In genomic region chr14:90624228-90624627, GRCh38 we compare ENCODE assay signal across 13 cellular contexts.
A peak's percentile ranks its signal among the peaks of the same experiment; 100 is the strongest.
DNase-seq lines count a peak whose midpoint lies in the region; ATAC-seq, FAIRE-seq and TF ChIP-seq lines count a peak whose summit lies in the region.
"Had no signal": no experiment of that assay in that cellular context is flagged by ENCODE, and none has a peak within 500 bp of the region (broad histone marks: within the 10 kb centered on the region; RNA-seq: fewer than 3 reads in every experiment).

No MANE protein-coding gene starts in this region.

- H3K27ac ChIP-seq in left lung: peak overlapping the region; percentile 46 to 50

- H3K9me3 Mint-ChIP-seq in activated T-cell treated with anti-CD3 and anti-CD28 coated beads, Interleukin-2, amount 50 U/mL, for 24 hours: no peaks in the 10 kb centered on the region
- H3K9me3 Mint-ChIP-seq: natural killer cell treated with Interleukin-12 subunit alpha and Interleukin-12 subunit beta and Interleukin-15 and Interleukin-18, amount 100 ng/mL, for 72 hours had no signal

- H3K9me3 ChIP-seq in left lung: no peaks in the 10 kb centered on the region

- H3K4me3 Mint-ChIP-seq in activated T-cell treated with anti-CD3 and anti-CD28 coated beads, Interleukin-2, amount 50 U/mL, for 24 hours: no peak overlapping the region
- H3K4me3 Mint-ChIP-seq: activated CD4-positive, alpha-beta T cell treated with anti-CD3 and anti-CD28 coated beads for 36 hours; natural killer cell treated with Interleukin-12 subunit alpha and Interleukin-12 subunit beta and Interleukin-15 and Interleukin-18, amount 100 ng/mL, for 72 hours had no signal

- no peaks in the 10 kb centered on the region for H3K27me3 Mint-ChIP-seq in activated T-cell treated with anti-CD3 and anti-CD28 coated beads, Interleukin-2, amount 50 U/mL, for 24 hours

- ATAC-seq in left lung (peak; percentile 89), HG03354 (IDR thresholded peaks at IDR 0.05; ENCODE audit: poor library complexity, severe bottlenecking, unreplicated experiment) (no peak), HG03159 (IDR thresholded peaks at IDR 0.05; ENCODE audit: unreplicated experiment) (no peak)
- ATAC-seq: activated CD4-positive, alpha-beta T cell treated with anti-CD3 and anti-CD28 coated beads for 36 hours; natural killer cell treated with Interleukin-12 subunit alpha and Interleukin-12 subunit beta and Interleukin-15 and Interleukin-18, amount 100 ng/mL, for 72 hours had no signal

- peaks cover 16 to 40% of the 10 kb centered on the region in 2 donors for H3K4me1 ChIP-seq in left lung

- no peaks in the 10 kb centered on the region for H3K36me3 ChIP-seq in bronchial epithelial cell (ENCODE audit: control insufficient read depth, insufficient read depth, low read length)
- H3K36me3 ChIP-seq in left lung: no peaks in the 10 kb centered on the region
- no peaks in the 10 kb centered on the region for H3K36me3 ChIP-seq in H7 (replicated peaks; ENCODE audit: control insufficient read depth, insufficient read depth, low read length)

- TF ChIP-seq CTCF in bronchial epithelial cell (IDR thresholded peaks at IDR 0.05; ENCODE audit: insufficient read depth, low read length, severe bottlenecking) (no peak), left lung (IDR thresholded peaks at IDR 0.05) (no peak)

- no peaks in the 10 kb centered on the region for H3K36me3 Mint-ChIP-seq in activated T-cell treated with anti-CD3 and anti-CD28 coated beads, Interleukin-2, amount 50 U/mL, for 24 hours (ENCODE audit: low read depth)
- H3K36me3 Mint-ChIP-seq: natural killer cell treated with Interleukin-12 subunit alpha and Interleukin-12 subunit beta and Interleukin-15 and Interleukin-18, amount 100 ng/mL, for 72 hours had no signal

- no peak overlapping the region for H3K27ac Mint-ChIP-seq in activated T-cell treated with anti-CD3 and anti-CD28 coated beads, Interleukin-2, amount 50 U/mL, for 24 hours
- H3K27ac Mint-ChIP-seq: activated CD4-positive, alpha-beta T cell treated with anti-CD3 and anti-CD28 coated beads for 36 hours; natural killer cell treated with Interleukin-12 subunit alpha and Interleukin-12 subunit beta and Interleukin-15 and Interleukin-18, amount 100 ng/mL, for 72 hours had no signal

- intact Hi-C loops in left lung (cut with DNase I): no loop called here

- no peaks in the 10 kb centered on the region for H3K27me3 ChIP-seq in bronchial epithelial cell (ENCODE audit: control insufficient read depth, insufficient read depth, low read length)
- no peaks in the 10 kb centered on the region for H3K27me3 ChIP-seq in left lung
- H3K27me3 ChIP-seq in H7 (ENCODE audit: control insufficient read depth, insufficient read depth, low read length): no peaks in the 10 kb centered on the region

- no peak overlapping the region for H3K4me3 ChIP-seq in bronchial epithelial cell (ENCODE audit: low read depth, low read length)
- H3K4me3 ChIP-seq in left lung: no peak overlapping the region
- H3K4me3 ChIP-seq in H7 (ENCODE audit: insufficient read depth, low read depth, low read length): no peak overlapping the region

- peak; percentile 8 for DNase-seq in SIG-M5 treated with dmso at 0.1 percent for 504 hours (lab: John Stamatoyannopoulos, UW; ENCODE audit: unreplicated experiment)
- no peak for DNase-seq in SIG-M5 (lab: John Stamatoyannopoulos, UW)
- DNase-seq in bronchial epithelial cell (ENCODE audit: low read depth): peak; percentile 84
- DNase-seq in left lung: peak; percentile 87
- DNase-seq in activated T-cell treated with anti-CD3 and anti-CD28 coated beads, Interleukin-2, amount 50 U/mL, for 24 hours: no peak
- DNase-seq in H7: no peak
- DNase-seq: activated CD4-positive, alpha-beta T cell treated with anti-CD3 and anti-CD28 coated beads for 36 hours; NCI-H2227 treated with DMSO at 0.1 percent for 48 hours had no signal

- FAIRE-seq in bronchial epithelial cell (lab: Jason Lieb, UNC): no peak
- FAIRE-seq: colon, GM18507 had no signal

- H3K4me1 Mint-ChIP-seq in activated T-cell treated with anti-CD3 and anti-CD28 coated beads, Interleukin-2, amount 50 U/mL, for 24 hours (ENCODE audit: low read depth): no peaks in the 10 kb centered on the region
- H3K4me1 Mint-ChIP-seq: activated CD4-positive, alpha-beta T cell treated with anti-CD3 and anti-CD28 coated beads for 36 hours had no signal

Comparison
In these comparisons a context has a peak if more than half of its experiments do, and no peak if none do; other contexts are left out.
1. DNase-seq: peak in SIG-M5 treated with dmso at 0.1 percent for 504 hours (single experiment), bronchial epithelial cell (single experiment) and left lung (2 of 2); none in SIG-M5 (single experiment), activated T-cell treated with anti-CD3 and anti-CD28 coated beads, Interleukin-2, amount 50 U/mL, for 24 hours (single experiment) and H7 (single experiment).